Comparison of ENCODE assay signal across 8 cellular contexts in genomic region chr1:42913426-42914091, GRCh38. TPM values are rescaled to one million over a fixed set of nuclear protein-coding genes. Genes with fewer than 3 reads are reported as not detected.
DNase-seq lines count a peak whose midpoint lies in the region; ATAC-seq and TF ChIP-seq lines count a peak whose summit lies in the region.

No MANE protein-coding gene starts in this region.

- no peaks in the 10 kb centered on the region for H3K27me3 Mint-ChIP-seq in chondrocyte (ENCODE audit: low read depth)

- H4K20me1 ChIP-seq in SU-DHL-6 (ENCODE audit: low read depth, low read length) = no peaks in the 10 kb centered on the region

- H3K4me3 Mint-ChIP-seq in chondrocyte (ENCODE audit: unreplicated experiment) = no peak overlapping the region

- H3K36me3 Mint-ChIP-seq in chondrocyte (ENCODE audit: low read depth) = no peaks in the 10 kb centered on the region

- H3K27ac Mint-ChIP-seq in chondrocyte (ENCODE audit: unreplicated experiment) = no peak overlapping the region

- no peaks in the 10 kb centered on the region for H3K36me3 ChIP-seq in SU-DHL-6 (ENCODE audit: low read length)

- TF ChIP-seq CTCF in SU-DHL-6 (IDR thresholded peaks at IDR 0.05; ENCODE audit: insufficient read depth, low read length, poor library complexity, severe bottlenecking) (peak; percentile 55), chondrocyte (IDR thresholded peaks at IDR 0.05) (peak; percentile 88)

- H3K4me2 ChIP-seq in SU-DHL-6 (ENCODE audit: low read depth, low read length, poor library complexity, severe bottlenecking) = no peak overlapping the region

- H3K79me2 ChIP-seq in SU-DHL-6 (ENCODE audit: insufficient read depth, low read length) = no peaks in the 10 kb centered on the region

- no peaks in the 10 kb centered on the region for H3K27me3 ChIP-seq in SU-DHL-6 (ENCODE audit: low read length)

- no peak overlapping the region for H3K27ac ChIP-seq in SU-DHL-6 (ENCODE audit: low read depth, low read length)

- DNase-seq in stimulated activated CD4-positive, alpha-beta T cell treated with anti-CD3 and anti-CD28 coated beads, Interleukin-1b, Interleukin-23, amount 100 ng/mL, for 48 hours = peak; percentile 39
- DNase-seq in stimulated activated CD4-positive, alpha-beta T cell treated with anti-CD3 and anti-CD28 coated beads, Interleukin-12 subunit alpha, Interleukin-12 subunit beta, amount 100 ng/mL, for 4 hours = no peak
- peak; percentile 81 for DNase-seq in NCI-H1105 treated with DMSO at 0.1 percent for 48 hours (lab: John Stamatoyannopoulos, UW)
- DNase-seq in chondrocyte (ENCODE audit: low spot score) = no peak
- DNase-seq in left kidney (ENCODE audit: low read depth, low spot score) = peak; percentile 82
- DNase-seq in stimulated activated naive CD8-positive, alpha-beta T cell treated with anti-CD3 and anti-CD28 coated beads, Interleukin-15, Interleukin-2, amounts not matched to agents 100 U/mL and 50 U/mL, for 24 hours = no peak
- DNase-seq in activated effector memory CD4-positive, alpha-beta T cell treated with Interleukin-2 at 50 U/mL for 16 hours = no peak

- peak; percentile 63 for ATAC-seq in stimulated activated naive CD8-positive, alpha-beta T cell treated with anti-CD3 and anti-CD28 coated beads, Interleukin-15, Interleukin-2, amounts not matched to agents 100 U/mL and 50 U/mL, for 24 hours

- H3K9ac ChIP-seq in SU-DHL-6 (ENCODE audit: low read length) = no peak overlapping the region

- H3K4me1 Mint-ChIP-seq in chondrocyte (ENCODE audit: low read depth) = peaks cover 4% of the 10 kb centered on the region

- H3K4me3 ChIP-seq in SU-DHL-6 (ENCODE audit: insufficient read depth, low read length, poor library complexity, severe bottlenecking) = no peak overlapping the region

- H3K9me2 ChIP-seq in SU-DHL-6 (replicated peaks; ENCODE audit: insufficient read depth, low read length) = no peaks in the 10 kb centered on the region

- H3F3A ChIP-seq in SU-DHL-6 (ENCODE audit: insufficient read depth) = no peaks in the 10 kb centered on the region

- H2AFZ ChIP-seq in SU-DHL-6 (ENCODE audit: low read depth, low read length, severe bottlenecking) = no peak overlapping the region

- H3K9me3 Mint-ChIP-seq in chondrocyte (ENCODE audit: low read depth) = peaks cover 10% of the 10 kb centered on the region

- H3K9me3 ChIP-seq in SU-DHL-6 (ENCODE audit: insufficient read depth, low read length) = no peaks in the 10 kb centered on the region

RNA-seq across cellular contexts. Expression of gene SLC2A1, which starts 45.1 kb away (rescaled TPM):
- 141 to 192 TPM (median 190 TPM) in 3 replicates for total RNA-seq in chondrocyte

Comparison
In these comparisons a context has a peak if more than half of its experiments do, and no peak if none do; other contexts are left out.
1. DNase-seq: peak in stimulated activated CD4-positive, alpha-beta T cell treated with anti-CD3 and anti-CD28 coated beads, Interleukin-1b, Interleukin-23, amount 100 ng/mL, for 48 hours (single experiment), NCI-H1105 treated with DMSO at 0.1 percent for 48 hours (single experiment) and left kidney (single experiment); none in stimulated activated CD4-positive, alpha-beta T cell treated with anti-CD3 and anti-CD28 coated beads, Interleukin-12 subunit alpha, Interleukin-12 subunit beta, amount 100 ng/mL, for 4 hours (single experiment), chondrocyte (single experiment), stimulated activated naive CD8-positive, alpha-beta T cell treated with anti-CD3 and anti-CD28 coated beads, Interleukin-15, Interleukin-2, amounts not matched to agents 100 U/mL and 50 U/mL, for 24 hours (single experiment) and activated effector memory CD4-positive, alpha-beta T cell treated with Interleukin-2 at 50 U/mL for 16 hours (single experiment).